In genomic region chr19:1093811-1094553, GRCh38 we compare ENCODE assay signal across 8 cellular contexts. TPM values are rescaled to one million over a fixed set of nuclear protein-coding genes. Genes with fewer than 3 reads are reported as not detected.
DNase-seq lines count a peak whose midpoint lies in the region; ATAC-seq and TF ChIP-seq lines count a peak whose summit lies in the region.

No MANE protein-coding gene starts in this region.

- peaks cover 13 to 39% of the 10 kb centered on the region in 2 experiments; a peak in 2 of 3 replicates for H3K36me3 ChIP-seq in HEK293 (ENCODE audit: control insufficient read depth in 2 of 2, insufficient read depth in 1 of 2, low read length in 2 of 2)
- no peaks in the 10 kb centered on the region for H3K36me3 ChIP-seq in hepatocyte (replicated peaks; ENCODE audit: insufficient read depth, low read depth)

- peak overlapping the region; percentile 91 for H3K27ac Mint-ChIP-seq in activated CD4-positive, alpha-beta memory T cell treated with anti-CD3 and anti-CD28 coated beads for 36 hours

- H3K9me3 ChIP-seq in HEK293 (ENCODE audit: control insufficient read depth, insufficient read depth, low read depth, low read length) (no peaks in the 10 kb centered on the region), hepatocyte (ENCODE audit: low read depth) (no peaks in the 10 kb centered on the region)

- no peaks in the 10 kb centered on the region for H3K27me3 Mint-ChIP-seq in activated CD4-positive, alpha-beta memory T cell treated with anti-CD3 and anti-CD28 coated beads for 36 hours

- H3K4me1 Mint-ChIP-seq in activated CD4-positive, alpha-beta memory T cell treated with anti-CD3 and anti-CD28 coated beads for 36 hours (ENCODE audit: low read depth) = peaks cover 48% of the 10 kb centered on the region

- H4K20me1 ChIP-seq in hepatocyte (ENCODE audit: insufficient read depth, poor library complexity, severe bottlenecking) = peaks cover 12% of the 10 kb centered on the region

- intact Hi-C loops in activated CD4-positive, alpha-beta memory T cell treated with anti-CD3 and anti-CD28 coated beads for 36 hours (cut with micrococcal nuclease) = loop anchor here (2.0 kb wide), 1 partner anchor 17 kb away; no protein-coding TSS in a partner anchor
- intact Hi-C loops in posterior cingulate gyrus (cut with DNase I) = loop anchor here (10.0 kb wide), 1 partner anchor 49 kb away; the partner anchor contains the start of gene ABCA7

- peaks cover 34% of the 10 kb centered on the region for H3K79me2 ChIP-seq in hepatocyte

- no peaks in the 10 kb centered on the region for H3K9me2 ChIP-seq in hepatocyte (replicated peaks; ENCODE audit: insufficient read depth)

- H2AFZ ChIP-seq in hepatocyte = no peak overlapping the region

- peak overlapping the region; percentile 93 for H3K4me3 Mint-ChIP-seq in activated CD4-positive, alpha-beta memory T cell treated with anti-CD3 and anti-CD28 coated beads for 36 hours

- H3K4me1 ChIP-seq in HEK293 (ENCODE audit: control insufficient read depth, insufficient read depth, low read length) (peaks cover 4% of the 10 kb centered on the region; the same call in 1 of the 2 replicates), hepatocyte (ENCODE audit: insufficient read depth) (peaks cover 22% of the 10 kb centered on the region)

- peak overlapping the region; percentile 99 for H3K4me2 ChIP-seq in hepatocyte

- H3K27ac ChIP-seq in HEK293 (ENCODE audit: extremely low read depth, low read depth, low read length) = no peak overlapping the region
- H3K27ac ChIP-seq in hepatocyte = no peak overlapping the region
- peak overlapping the region in 19 of 21 experiments; percentile 8 to 96 (median 91) for H3K27ac ChIP-seq in skin epidermis

- H3K9me3 Mint-ChIP-seq in activated CD4-positive, alpha-beta memory T cell treated with anti-CD3 and anti-CD28 coated beads for 36 hours = no peaks in the 10 kb centered on the region

- CTCF ChIA-PET in HEK293 (lab: Yijun Ruan, JAX) = interaction anchor here (0.6 to 1.0 kb wide), 3 partner anchors 65 to 124 kb away, joined by 3 read pairs; no protein-coding TSS in a partner anchor
- CTCF ChIA-PET in activated CD4-positive, alpha-beta memory T cell treated with anti-CD3 and anti-CD28 coated beads for 36 hours (lab: Charles Lee) = interaction anchor here (0.9 to 1.6 kb wide), 5 partner anchors 9 to 150 kb away, joined by 3 to 7 read pairs (median 4); partner anchors contain the start of gene ARHGAP45

- peaks cover 14% of the 10 kb centered on the region for H3K36me3 Mint-ChIP-seq in activated CD4-positive, alpha-beta memory T cell treated with anti-CD3 and anti-CD28 coated beads for 36 hours

- TF ChIP-seq CTCF in HEK293 (tag by site-specific recombination; IDR thresholded peaks at IDR 0.05) (no peak), hepatocyte (IDR thresholded peaks at IDR 0.05; ENCODE audit: poor library complexity) (no peak)

- no peaks in the 10 kb centered on the region for H3K27me3 ChIP-seq in hepatocyte

- POLR2A ChIA-PET in HEK293 (lab: Yijun Ruan, JAX) = interaction anchor here (0.6 to 1.3 kb wide), 7 partner anchors 8 to 66 kb away, joined by 3 to 6 read pairs (median 4); partner anchors contain the start of genes ABCA7 and ARHGAP45
- POLR2A ChIA-PET in activated CD4-positive, alpha-beta memory T cell treated with anti-CD3 and anti-CD28 coated beads for 36 hours (lab: Charles Lee) = interaction anchor here (0.6 to 4.2 kb wide), 5 partner anchors 9 to 61 kb away, joined by 4 to 26 read pairs (median 4); no protein-coding TSS in a partner anchor

- peak overlapping the region; percentile 83 for H3K4me3 ChIP-seq in HEK293 (ENCODE audit: low read depth, low read length)
- peak overlapping the region; percentile 51 for H3K4me3 ChIP-seq in hepatocyte
- peak overlapping the region; percentile 88 to 99 (median 93) for H3K4me3 ChIP-seq in skin epidermis

- no peak for DNase-seq in activated CD4-positive, alpha-beta memory T cell treated with anti-CD3 and anti-CD28 coated beads for 36 hours
- DNase-seq in hepatocyte (ENCODE audit: low spot score) (no peak), posterior cingulate gyrus (no peak), cerebellar cortex (ENCODE audit: low spot score) (no peak)

- WGBS in hepatocyte (ENCODE audit: low lambda C conversion rate, missing lambda C conversion rate) = 74% methylated on average over 22 of the region's 32 CpGs

- ATAC-seq in HG02763 (IDR thresholded peaks at IDR 0.05; ENCODE audit: unreplicated experiment) = no peak
- ATAC-seq in GM18867 (IDR thresholded peaks at IDR 0.05; ENCODE audit: unreplicated experiment) = no peak

TF ChIP-seq in HEK293, 187 proteins besides CTCF, POLR2A, EP300 and RAD21:
- TF ChIP-seq PRDM4 (tag by site-specific recombination; IDR thresholded peaks at IDR 0.05) (no peak), SP7 (tag by site-specific recombination; IDR thresholded peaks at IDR 0.05) (no peak), ZBTB8A (tag by site-specific recombination; IDR thresholded peaks at IDR 0.05) (no peak), ZNF777 (tag by site-specific recombination; IDR thresholded peaks at IDR 0.05; ENCODE audit: borderline replicate concordance) (no peak), ZNF747 (tag by site-specific recombination; IDR thresholded peaks at IDR 0.05) (no peak), ZNF621 (tag by site-specific recombination; IDR thresholded peaks at IDR 0.05) (no peak), ZNF670 (tag by site-specific recombination; IDR thresholded peaks at IDR 0.05; ENCODE audit: low read depth) (no peak)

RNA-seq across cellular contexts. Expression of gene POLR2E, which starts 1.2 kb away (rescaled TPM):
- 100 to 1,000 TPM; 204 to 207 TPM for total RNA-seq in activated CD4-positive, alpha-beta memory T cell treated with anti-CD3 and anti-CD28 coated beads for 36 hours
- 126 and 170 TPM in 2 replicates for total RNA-seq in hepatocyte
- 326 and 328 TPM in 2 replicates for polyA plus RNA-seq in hepatocyte

RNA-seq across cellular contexts. Expression of gene GPX4, which starts 9.8 kb away (rescaled TPM):
- total RNA-seq in activated CD4-positive, alpha-beta memory T cell treated with anti-CD3 and anti-CD28 coated beads for 36 hours = 100 to 1,000 TPM; 274 to 275 TPM
- 524 and 539 TPM in 2 replicates for total RNA-seq in hepatocyte
- 729 and 735 TPM in 2 replicates for polyA plus RNA-seq in hepatocyte

RNA-seq across cellular contexts. Expression of gene ARHGAP45, which starts 27.0 kb away (rescaled TPM):
- total RNA-seq in activated CD4-positive, alpha-beta memory T cell treated with anti-CD3 and anti-CD28 coated beads for 36 hours = 100 to 1,000 TPM; 136 to 142 TPM
- 11.0 and 12.9 TPM in 2 replicates for total RNA-seq in hepatocyte
- polyA plus RNA-seq in hepatocyte = 16.0 and 18.3 TPM in 2 replicates

RNA-seq across cellular contexts. Expression of gene ABCA7, which starts 54.1 kb away (rescaled TPM):
- 10 to 100 TPM; 28.3 to 29.3 TPM for total RNA-seq in activated CD4-positive, alpha-beta memory T cell treated with anti-CD3 and anti-CD28 coated beads for 36 hours
- total RNA-seq in hepatocyte = 8.2 and 17.8 TPM in 2 replicates
- polyA plus RNA-seq in hepatocyte = 26.8 and 38.1 TPM in 2 replicates

Comparison
In these comparisons a context has a peak if more than half of its experiments do, and no peak if none do; other contexts are left out.
1. H3K27ac ChIP-seq: peak in skin epidermis (19 of 21); none in HEK293 (single experiment) and hepatocyte (single experiment).
2. Peak in every context shown above with its lines, with median percentiles within 50 percentile points of each other: H3K4me3 ChIP-seq.